Comparison of ENCODE assay signal across 12 cellular contexts in genomic region chr12:122099856-122100255, GRCh38. TPM values are rescaled to one million over a fixed set of nuclear protein-coding genes. Genes with fewer than 3 reads are reported as not detected.
DNase-seq lines count a peak whose midpoint lies in the region; ATAC-seq, FAIRE-seq and TF ChIP-seq lines count a peak whose summit lies in the region.
"Had no signal": no experiment of that assay in that cellular context is flagged by ENCODE, and none has a peak within 500 bp of the region (broad histone marks: within the 10 kb centered on the region; RNA-seq: fewer than 3 reads in every experiment).

No MANE protein-coding gene starts in this region.

- CTCF ChIA-PET in activated naive CD4-positive, alpha-beta T cell treated with anti-CD3 and anti-CD28 coated beads, Interleukin-2, amount 10 ng/mL, durations not matched to agents 7 days and 5 days (lab: Charles Lee): interaction anchor here (0.7 to 2.8 kb wide), 5 partner anchors 11 to 386 kb away, joined by 3 to 7 read pairs (median 3); no protein-coding TSS in a partner anchor

- peaks cover 4% of the 10 kb centered on the region for H3K9me1 ChIP-seq in keratinocyte (ENCODE audit: control insufficient read depth, extremely low read depth, insufficient read depth, low read length)

- H3K27me3 ChIP-seq in keratinocyte (ENCODE audit: control insufficient read depth, extremely low read depth, insufficient read depth, low read length) (no peaks in the 10 kb centered on the region), tibial artery (no peaks in the 10 kb centered on the region), neural progenitor cell (no peaks in the 10 kb centered on the region)

- H4K20me1 ChIP-seq in keratinocyte (ENCODE audit: control insufficient read depth, extremely low read depth, insufficient read depth, low read length): peaks cover 2% of the 10 kb centered on the region
- peaks cover 7% of the 10 kb centered on the region for H4K20me1 ChIP-seq in neural progenitor cell (ENCODE audit: low read depth)

- peaks cover 68% of the 10 kb centered on the region for H3K4me1 Mint-ChIP-seq in activated naive CD4-positive, alpha-beta T cell treated with anti-CD3 and anti-CD28 coated beads, Interleukin-2, amount 10 ng/mL, durations not matched to agents 7 days and 5 days
- H3K4me1 Mint-ChIP-seq in T-helper 1 cell treated with Interleukin-12 subunit alpha and Interleukin-12 subunit beta and Interleukin-4 antibody, amounts not matched to agents 30 μg/mL and 1 μg/mL, for 36 hours (ENCODE audit: low read depth): peaks cover 39% of the 10 kb centered on the region
- H3K4me1 Mint-ChIP-seq in neural progenitor cell: peaks cover 18% of the 10 kb centered on the region

- peaks cover 9% of the 10 kb centered on the region for H3F3A ChIP-seq in neural progenitor cell (ENCODE audit: low read depth)

- H3K27me3 Mint-ChIP-seq in activated naive CD4-positive, alpha-beta T cell treated with anti-CD3 and anti-CD28 coated beads, Interleukin-2, amount 10 ng/mL, durations not matched to agents 7 days and 5 days: no peaks in the 10 kb centered on the region
- no peaks in the 10 kb centered on the region for H3K27me3 Mint-ChIP-seq in T-helper 1 cell treated with Interleukin-12 subunit alpha and Interleukin-12 subunit beta and Interleukin-4 antibody, amounts not matched to agents 30 μg/mL and 1 μg/mL, for 36 hours (ENCODE audit: low read depth)
- peaks cover 4% of the 10 kb centered on the region for H3K27me3 Mint-ChIP-seq in neural progenitor cell (ENCODE audit: insufficient read depth, low read depth)

- intact Hi-C loops in tibial artery (cut with DNase I; ENCODE audit: low total_unique reads): no loop called here

- H3K4me2 ChIP-seq in keratinocyte (ENCODE audit: control insufficient read depth, extremely low read depth, insufficient read depth, low read depth, low read length) (peak overlapping the region; percentile 44), neural progenitor cell (no peak overlapping the region)

- no peak for DNase-seq in activated naive CD4-positive, alpha-beta T cell treated with anti-CD3 and anti-CD28 coated beads, Interleukin-2, amount 10 ng/mL, durations not matched to agents 7 days and 5 days
- no peak for DNase-seq in activated naive CD4-positive, alpha-beta T cell treated with Interleukin-2 at 50 U/mL for 16 hours
- DNase-seq in keratinocyte (ENCODE audit: low read depth, low spot score): no peak
- no peak for DNase-seq in tibial artery
- no peak for DNase-seq in AG08396 (ENCODE audit: low spot score)
- no peak for DNase-seq in neural progenitor cell (ENCODE audit: low spot score)
- DNase-seq: NCI-H2029 treated with DMSO at 0.1 percent for 48 hours; stimulated activated CD4-positive, alpha-beta T cell treated with anti-CD3 and anti-CD28 coated beads, Interleukin-2, amount 100 ng/mL, for 48 hours had no signal

- peaks cover 0 to 6% of the 10 kb centered on the region in 2 experiments for H3K36me3 ChIP-seq in keratinocyte (ENCODE audit: control insufficient read depth in 2 of 2, extremely low read depth in 1 of 2, insufficient read depth in 2 of 2, low read length in 2 of 2)
- no peaks in the 10 kb centered on the region for H3K36me3 ChIP-seq in tibial artery
- no peaks in the 10 kb centered on the region for H3K36me3 ChIP-seq in neural progenitor cell

- no peak overlapping the region for H3K9ac ChIP-seq in keratinocyte (ENCODE audit: control insufficient read depth, extremely low read depth, insufficient read depth, low read length)
- H3K9ac ChIP-seq in neural progenitor cell: no peak overlapping the region

- peaks cover 66% of the 10 kb centered on the region for H3K79me2 ChIP-seq in keratinocyte (ENCODE audit: control insufficient read depth, insufficient read depth, low read length)
- no peaks in the 10 kb centered on the region for H3K79me2 ChIP-seq in neural progenitor cell (ENCODE audit: low read depth)

- peaks cover 20% of the 10 kb centered on the region for H3K36me3 Mint-ChIP-seq in activated naive CD4-positive, alpha-beta T cell treated with anti-CD3 and anti-CD28 coated beads, Interleukin-2, amount 10 ng/mL, durations not matched to agents 7 days and 5 days
- peaks cover 6% of the 10 kb centered on the region for H3K36me3 Mint-ChIP-seq in T-helper 1 cell treated with Interleukin-12 subunit alpha and Interleukin-12 subunit beta and Interleukin-4 antibody, amounts not matched to agents 30 μg/mL and 1 μg/mL, for 36 hours (ENCODE audit: low read depth)
- H3K36me3 Mint-ChIP-seq in neural progenitor cell: peaks cover 5% of the 10 kb centered on the region

- H2AFZ ChIP-seq in keratinocyte (ENCODE audit: control insufficient read depth, low read length): no peak overlapping the region
- H2AFZ ChIP-seq in neural progenitor cell (replicated peaks): no peak overlapping the region

- no peak for TF ChIP-seq CTCF in keratinocyte (optimal IDR thresholded peaks at IDR 0.05 in 1 of 3, IDR thresholded peaks at IDR 0.05 in 1 of 3, conservative IDR thresholded peaks at IDR 0.05 in 1 of 3; ENCODE audit: extremely low read depth in 1 of 3, insufficient read depth in 2 of 3, low read length in 3 of 3)
- TF ChIP-seq CTCF in tibial artery (IDR thresholded peaks at IDR 0.05): no peak
- no peak for TF ChIP-seq CTCF in neural progenitor cell (IDR thresholded peaks at IDR 0.05)

- H3K27ac ChIP-seq in keratinocyte (ENCODE audit: control insufficient read depth, insufficient read depth, low read length) (peak overlapping the region; percentile 5), tibial artery (peak overlapping the region; percentile 17 to 80), neural progenitor cell (no peak overlapping the region)

- H3K27ac Mint-ChIP-seq in activated naive CD4-positive, alpha-beta T cell treated with anti-CD3 and anti-CD28 coated beads, Interleukin-2, amount 10 ng/mL, durations not matched to agents 7 days and 5 days: peak overlapping the region; percentile 89
- peak overlapping the region; percentile 78 for H3K27ac Mint-ChIP-seq in T-helper 1 cell treated with Interleukin-12 subunit alpha and Interleukin-12 subunit beta and Interleukin-4 antibody, amounts not matched to agents 30 μg/mL and 1 μg/mL, for 36 hours
- no peak overlapping the region for H3K27ac Mint-ChIP-seq in neural progenitor cell

- H3K4me1 ChIP-seq in keratinocyte (ENCODE audit: control insufficient read depth, extremely low read depth, insufficient read depth, low read length) (peaks cover 43% of the 10 kb centered on the region), tibial artery (peaks cover 4 to 61% (median 38%) of the 10 kb centered on the region in 4 donors), neural progenitor cell (peaks cover 6% of the 10 kb centered on the region)

- no peak for ATAC-seq in GM19467 (IDR thresholded peaks at IDR 0.05; ENCODE audit: unreplicated experiment)
- ATAC-seq: SK-N-SH treated with all-trans-retinoic acid at 6 μM for 48 hours had no signal

- dilution Hi-C loops in keratinocyte (cut with MboI; ENCODE audit: extremely low pct_ligation_motif_present, low sequenced_read_pairs): no loop called here

- no peaks in the 10 kb centered on the region for H3K9me3 Mint-ChIP-seq in activated naive CD4-positive, alpha-beta T cell treated with anti-CD3 and anti-CD28 coated beads, Interleukin-2, amount 10 ng/mL, durations not matched to agents 7 days and 5 days
- H3K9me3 Mint-ChIP-seq in T-helper 1 cell treated with Interleukin-12 subunit alpha and Interleukin-12 subunit beta and Interleukin-4 antibody, amounts not matched to agents 30 μg/mL and 1 μg/mL, for 36 hours: no peaks in the 10 kb centered on the region
- peaks cover 3% of the 10 kb centered on the region for H3K9me3 Mint-ChIP-seq in neural progenitor cell

- no peak for FAIRE-seq in keratinocyte (lab: Jason Lieb, UNC)
- FAIRE-seq: HTR-8/SVneo had no signal

- H3K9me3 ChIP-seq in keratinocyte (ENCODE audit: control insufficient read depth, low read depth, low read length): no peaks in the 10 kb centered on the region
- H3K9me3 ChIP-seq in tibial artery: no peaks in the 10 kb centered on the region
- H3K9me3 ChIP-seq in neural progenitor cell (ENCODE audit: low read depth): no peaks in the 10 kb centered on the region

- H3K4me3 Mint-ChIP-seq in activated naive CD4-positive, alpha-beta T cell treated with anti-CD3 and anti-CD28 coated beads, Interleukin-2, amount 10 ng/mL, durations not matched to agents 7 days and 5 days: peak overlapping the region; percentile 41
- peak overlapping the region; percentile 64 for H3K4me3 Mint-ChIP-seq in T-helper 1 cell treated with Interleukin-12 subunit alpha and Interleukin-12 subunit beta and Interleukin-4 antibody, amounts not matched to agents 30 μg/mL and 1 μg/mL, for 36 hours
- no peak overlapping the region for H3K4me3 Mint-ChIP-seq in neural progenitor cell

- H3K4me3 ChIP-seq in keratinocyte (ENCODE audit: control insufficient read depth in 2 of 3, extremely low read depth in 1 of 3, insufficient read depth in 2 of 3, low read depth in 1 of 3, low read length in 3 of 3): no peak overlapping the region
- no peak overlapping the region for H3K4me3 ChIP-seq in tibial artery
- no peak overlapping the region for H3K4me3 ChIP-seq in neural progenitor cell

RNA-seq across cellular contexts. Expression of gene MLXIP, which starts 21.3 kb away (rescaled TPM):
- 4.7 to 17.8 TPM (median 5.5 TPM) in 3 replicates for polyA plus RNA-seq in keratinocyte
- 7.1 TPM for polyA plus RNA-seq in keratinocyte (2011; ENCODE audit: low read depth)
- polyA plus RNA-seq in keratinocyte (2011; cell fraction: cytosol; rRNA removed): 7.3 and 10.1 TPM in 2 replicates
- polyA plus RNA-seq in keratinocyte (2011; cell fraction: nucleus; rRNA removed): 37.9 and 81.1 TPM in 2 replicates
- 19.4 and 29.7 TPM in 2 replicates for polyA plus RNA-seq in keratinocyte (2012; ENCODE audit: low replicate concordance)
- 15.1 to 65.2 TPM (median 19.5 TPM) in 3 replicates for polyA minus RNA-seq in keratinocyte
- polyA minus RNA-seq in keratinocyte (2011; cell fraction: cytosol; rRNA and poly(A)+ RNA removed): 12.3 TPM
- 23.0 and 32.1 TPM in 2 replicates for polyA minus RNA-seq in keratinocyte (2011; cell fraction: nucleus; rRNA and poly(A)+ RNA removed)
- 1.9 and 4.3 TPM in 2 replicates for total RNA-seq in neural progenitor cell (ENCODE audit: low replicate concordance)
